In the genomic region with DNA sequence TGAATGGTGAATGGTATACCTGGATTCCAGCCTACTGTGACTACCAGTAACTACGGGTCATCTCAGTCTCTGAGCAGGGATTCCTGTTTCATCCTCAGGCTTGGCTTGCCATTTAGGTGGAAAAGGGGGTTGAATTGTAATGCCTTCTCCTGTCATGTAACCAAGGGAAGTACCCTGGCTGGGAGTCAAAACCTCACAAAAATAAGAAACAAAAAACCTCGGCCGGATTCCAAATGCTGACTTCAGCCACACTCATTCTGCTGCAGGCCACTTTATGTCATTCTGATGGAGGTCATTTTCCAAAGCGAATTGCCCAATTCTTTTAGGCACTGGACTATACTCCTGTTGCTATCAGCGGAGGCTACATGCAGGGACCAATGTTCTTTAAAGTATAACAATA, we compare ENCODE assay signal across 19 cellular contexts.
DNase-seq lines count a peak whose midpoint lies in the region; ATAC-seq and TF ChIP-seq lines count a peak whose summit lies in the region.
"Had no signal": no experiment of that assay in that cellular context is flagged by ENCODE, and none has a peak within 500 bp of the region (broad histone marks: within the 10 kb centered on the region; RNA-seq: fewer than 3 reads in every experiment).

No MANE protein-coding gene starts in this region.

- intact Hi-C loops in lower lobe of right lung (cut with DNase I), result no loop called here

- H3K27ac ChIP-seq in fibroblast of lung (ENCODE audit: insufficient read depth, low read length) (no peak overlapping the region), lower lobe of right lung (no peak overlapping the region)
- H3K27ac ChIP-seq: HL-60, VCaP had no signal

- no peaks in the 10 kb centered on the region for H4K20me1 ChIP-seq in fibroblast of lung (ENCODE audit: control insufficient read depth, extremely low read depth, insufficient read depth, low read length)

- no peaks in the 10 kb centered on the region for H3K4me1 Mint-ChIP-seq in stimulated activated naive B cell treated with anti-CD40 and anti-IgM and Interleukin-4, amounts not matched to agents 10 μg/mL and 1 μg/mL and 100 μg/mL, for 72 hours
- H3K4me1 Mint-ChIP-seq: B cell had no signal

- H3K27me3 Mint-ChIP-seq in stimulated activated naive B cell treated with anti-CD40 and anti-IgM and Interleukin-4, amounts not matched to agents 10 μg/mL and 1 μg/mL and 100 μg/mL, for 72 hours, result peaks cover 0 to 5% of the 10 kb centered on the region in 2 donors
- H3K27me3 Mint-ChIP-seq: B cell, progenitor cell of endocrine pancreas had no signal

- DNase-seq in AG09319 (ENCODE audit: extremely low read depth, low read depth), result peak; percentile 75
- peak; percentile 31 for DNase-seq in NCI-H226
- peak; percentile 78 to 85 for DNase-seq in fibroblast of lung (ENCODE audit: low read depth in 2 of 2)
- DNase-seq in lower lobe of right lung, result no peak
- no peak for DNase-seq in stimulated activated naive B cell treated with anti-CD40 and anti-IgM and Interleukin-4, amounts not matched to agents 10 μg/mL and 1 μg/mL and 100 μg/mL, for 72 hours
- no peak for DNase-seq in BE2C
- DNase-seq: DMS79 treated with DMSO at 0.1 percent for 48 hours; H7; islet precursor cell; NCI-H2081 treated with DMSO at 0.1 percent for 48 hours; stimulated activated CD8-positive, alpha-beta memory T cell treated with anti-CD3 and anti-CD28 coated beads, Interleukin-4, amount 100 ng/mL, for 48 hours had no signal

- H2AFZ ChIP-seq in fibroblast of lung (ENCODE audit: low read length), result no peak overlapping the region

- H3K4me2 ChIP-seq in fibroblast of lung (ENCODE audit: extremely low read depth, insufficient read depth, low read length), result no peak overlapping the region

- no peak overlapping the region for H3K4me3 Mint-ChIP-seq in stimulated activated naive B cell treated with anti-CD40 and anti-IgM and Interleukin-4, amounts not matched to agents 10 μg/mL and 1 μg/mL and 100 μg/mL, for 72 hours
- H3K4me3 Mint-ChIP-seq: B cell had no signal

- no peaks in the 10 kb centered on the region for H3K36me3 Mint-ChIP-seq in stimulated activated naive B cell treated with anti-CD40 and anti-IgM and Interleukin-4, amounts not matched to agents 10 μg/mL and 1 μg/mL and 100 μg/mL, for 72 hours
- H3K36me3 Mint-ChIP-seq: activated naive CD4-positive, alpha-beta T cell treated with anti-CD3 and anti-CD28 coated beads, Interleukin-2, amount 50 U/mL, for 72 hours had no signal

- H3K27ac Mint-ChIP-seq in stimulated activated naive B cell treated with anti-CD40 and anti-IgM and Interleukin-4, amounts not matched to agents 10 μg/mL and 1 μg/mL and 100 μg/mL, for 72 hours, result no peak overlapping the region
- H3K27ac Mint-ChIP-seq: activated naive CD4-positive, alpha-beta T cell treated with anti-CD3 and anti-CD28 coated beads, Interleukin-2, amount 50 U/mL, for 72 hours; B cell; progenitor cell of endocrine pancreas had no signal

- H3K9ac ChIP-seq in fibroblast of lung (ENCODE audit: insufficient read depth, low read length), result no peak overlapping the region

- H3K9me3 ChIP-seq in fibroblast of lung (ENCODE audit: control insufficient read depth, insufficient read depth, low read depth, low read length) (no peaks in the 10 kb centered on the region), lower lobe of right lung (no peaks in the 10 kb centered on the region), BE2C (no peaks in the 10 kb centered on the region)

- no peaks in the 10 kb centered on the region for H3K79me2 ChIP-seq in fibroblast of lung (ENCODE audit: control insufficient read depth, insufficient read depth, low read length)

- ATAC-seq in lower lobe of right lung (peak; percentile 26 to 50), HG02840 (IDR thresholded peaks at IDR 0.05; ENCODE audit: low FRiP score, unreplicated experiment) (no peak), GM21447 (IDR thresholded peaks at IDR 0.05; ENCODE audit: unreplicated experiment) (no peak)
- ATAC-seq in stimulated activated naive B cell treated with anti-CD40 and anti-IgM and Interleukin-4, amounts not matched to agents 10 μg/mL and 1 μg/mL and 100 μg/mL, for 72 hours (replicated peaks), result no peak
- ATAC-seq: activated naive CD4-positive, alpha-beta T cell treated with anti-CD3 and anti-CD28 coated beads, Interleukin-2, amount 50 U/mL, for 72 hours had no signal

- TF ChIP-seq CTCF in AG09319 (IDR thresholded peaks at IDR 0.05; ENCODE audit: low read depth, low read length) (no peak), fibroblast of lung (conservative IDR thresholded peaks at IDR 0.05 in 1 of 2, IDR thresholded peaks at IDR 0.05 in 1 of 2; ENCODE audit: low read depth in 1 of 2, low read length in 2 of 2) (no peak), lower lobe of right lung (IDR thresholded peaks at IDR 0.05) (no peak), BE2C (IDR thresholded peaks at IDR 0.05; ENCODE audit: low read depth, low read length) (no peak)

- H3K9me3 Mint-ChIP-seq in stimulated activated naive B cell treated with anti-CD40 and anti-IgM and Interleukin-4, amounts not matched to agents 10 μg/mL and 1 μg/mL and 100 μg/mL, for 72 hours, result peaks cover 0 to 6% of the 10 kb centered on the region in 2 donors
- H3K9me3 Mint-ChIP-seq: activated naive CD4-positive, alpha-beta T cell treated with anti-CD3 and anti-CD28 coated beads, Interleukin-2, amount 50 U/mL, for 72 hours had no signal

- H3K27me3 ChIP-seq in fibroblast of lung (ENCODE audit: control insufficient read depth, insufficient read depth, low read length) (no peaks in the 10 kb centered on the region), lower lobe of right lung (ENCODE audit: low read depth) (no peaks in the 10 kb centered on the region), BE2C (no peaks in the 10 kb centered on the region)

- H3K36me3 ChIP-seq in fibroblast of lung (ENCODE audit: control insufficient read depth, insufficient read depth, low read length) (no peaks in the 10 kb centered on the region), lower lobe of right lung (no peaks in the 10 kb centered on the region), BE2C (no peaks in the 10 kb centered on the region)

- H3K4me1 ChIP-seq in fibroblast of lung (ENCODE audit: control insufficient read depth, extremely low read depth, insufficient read depth, low read length) (peaks cover 6% of the 10 kb centered on the region), lower lobe of right lung (peaks cover 8% of the 10 kb centered on the region), BE2C (peaks cover 11% of the 10 kb centered on the region)

- H3K4me3 ChIP-seq in fibroblast of lung (replicated peaks in 1 of 4; ENCODE audit: control extremely low read depth in 1 of 4, insufficient read depth in 1 of 4, low read depth in 3 of 4, low read length in 4 of 4) (no peak overlapping the region), lower lobe of right lung (no peak overlapping the region), BE2C (ENCODE audit: low read depth, low read length) (no peak overlapping the region)
- H3K4me3 ChIP-seq: coronary artery had no signal

Comparison
In these comparisons a context has a peak if more than half of its experiments do, and no peak if none do; other contexts are left out.
1. DNase-seq: peak in AG09319 (single experiment), NCI-H226 (single experiment) and fibroblast of lung (2 of 2); none in lower lobe of right lung (single experiment), stimulated activated naive B cell treated with anti-CD40 and anti-IgM and Interleukin-4, amounts not matched to agents 10 μg/mL and 1 μg/mL and 100 μg/mL, for 72 hours (single experiment) and BE2C (single experiment).
2. ATAC-seq: peak in lower lobe of right lung (2 of 2); none in stimulated activated naive B cell treated with anti-CD40 and anti-IgM and Interleukin-4, amounts not matched to agents 10 μg/mL and 1 μg/mL and 100 μg/mL, for 72 hours (0 of 2), HG02840 (single experiment) and GM21447 (single experiment).